In the genomic region with DNA sequence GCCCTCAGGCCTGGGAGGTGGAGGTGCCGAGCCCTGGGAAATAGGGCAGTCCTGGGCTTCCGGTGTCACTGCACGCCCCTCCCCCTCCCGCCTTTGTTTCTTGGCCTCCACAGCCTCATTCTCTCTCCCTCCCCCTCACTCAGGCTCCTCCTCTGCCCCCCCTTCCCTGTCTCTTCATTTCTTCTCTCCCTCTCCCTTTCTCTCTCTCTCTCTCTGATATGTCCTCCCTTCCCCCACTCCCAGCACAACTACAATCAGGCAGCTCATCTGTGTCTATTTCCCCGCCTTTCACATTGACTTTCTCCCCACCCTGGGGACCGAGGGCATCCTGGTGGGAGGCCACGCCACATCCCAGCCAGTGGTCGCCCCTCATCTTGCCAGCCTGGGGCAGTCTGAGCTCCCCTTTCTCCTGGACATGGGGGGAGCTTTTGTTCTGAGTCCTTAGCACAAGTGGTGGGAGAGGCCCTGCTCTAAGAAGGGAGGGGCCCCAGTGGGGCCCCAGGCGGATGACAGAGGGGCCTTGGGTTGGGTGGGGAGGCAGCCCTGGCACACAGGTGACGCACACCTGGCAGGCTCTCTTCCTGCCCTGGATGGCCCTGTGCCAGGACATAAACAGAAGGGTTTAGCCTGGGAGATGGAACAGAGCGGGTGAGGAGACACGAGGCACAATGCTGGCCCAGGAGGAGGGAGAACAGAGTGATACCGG, we compare ENCODE assay signal across 8 cellular contexts. TPM values are rescaled to one million over a fixed set of nuclear protein-coding genes. Genes with fewer than 3 reads are reported as not detected.
DNase-seq lines count a peak whose midpoint lies in the region; ATAC-seq and TF ChIP-seq lines count a peak whose summit lies in the region.

No MANE protein-coding gene starts in this region.

- H3K4me1 ChIP-seq in colonic mucosa (peaks cover 40% of the 10 kb centered on the region), mucosa of rectum (ENCODE audit: control insufficient read depth in 2 of 2, insufficient read depth in 2 of 2, low read length in 2 of 2) (peaks cover 42 to 49% of the 10 kb centered on the region in 2 donors), upper lobe of right lung (peaks cover 85% of the 10 kb centered on the region)

- no peaks in the 10 kb centered on the region for H3K9me3 ChIP-seq in colonic mucosa
- no peaks in the 10 kb centered on the region for H3K9me3 ChIP-seq in mucosa of rectum (ENCODE audit: control insufficient read depth in 2 of 2, low read length in 2 of 2)
- H3K9me3 ChIP-seq in upper lobe of right lung, result no peaks in the 10 kb centered on the region
- no peaks in the 10 kb centered on the region for H3K9me3 ChIP-seq in MG63

- ATAC-seq in upper lobe of right lung, result peak; percentile 51
- no peak for ATAC-seq in HG02571 (IDR thresholded peaks at IDR 0.05; ENCODE audit: unreplicated experiment)

- H3K9ac ChIP-seq in colonic mucosa (ENCODE audit: low read depth in 2 of 2, low read length in 2 of 2) (peak overlapping the region; percentile 64 to 81), mucosa of rectum (ENCODE audit: low read depth in 1 of 2, low read length in 2 of 2) (peak overlapping the region; percentile 67 to 70)

- no peaks in the 10 kb centered on the region for H3K9me3 Mint-ChIP-seq in T-helper 2 cell treated with Interferon-gamma antibody and Interleukin-4, amounts not matched to agents 5 μg/mL and 100 μg/mL, for 36 hours

- H3K27me3 ChIP-seq in colonic mucosa (no peaks in the 10 kb centered on the region), mucosa of rectum (ENCODE audit: control insufficient read depth in 2 of 2, insufficient read depth in 2 of 2, low read length in 2 of 2) (no peaks in the 10 kb centered on the region), upper lobe of right lung (no peaks in the 10 kb centered on the region), MG63 (no peaks in the 10 kb centered on the region)

- no peak overlapping the region for H3K4me3 Mint-ChIP-seq in T-helper 2 cell treated with Interferon-gamma antibody and Interleukin-4, amounts not matched to agents 5 μg/mL and 100 μg/mL, for 36 hours

- TF ChIP-seq CTCF in colonic mucosa (IDR thresholded peaks at IDR 0.05) (no peak), upper lobe of right lung (IDR thresholded peaks at IDR 0.05) (no peak)

- no peaks in the 10 kb centered on the region for H3K27me3 Mint-ChIP-seq in T-helper 2 cell treated with Interferon-gamma antibody and Interleukin-4, amounts not matched to agents 5 μg/mL and 100 μg/mL, for 36 hours (ENCODE audit: low read depth)

- peak; percentile 65 for DNase-seq in NCI-H128 (lab: John Stamatoyannopoulos, UW; ENCODE audit: unreplicated experiment)
- DNase-seq in T-helper 2 cell treated with Interferon-gamma antibody and Interleukin-4, amounts not matched to agents 5 μg/mL and 100 μg/mL, for 36 hours (ENCODE audit: low spot score), result no peak
- peak; percentile 91 for DNase-seq in colonic mucosa
- DNase-seq in upper lobe of right lung, result peak; percentile 87
- DNase-seq in GM19240 (ENCODE audit: insufficient read length, low spot score), result no peak
- no peak for DNase-seq in MG63

- intact Hi-C loops in colonic mucosa (cut with DNase I) (no loop called here), upper lobe of right lung (cut with DNase I) (no loop called here)

- peak overlapping the region; percentile 64 for H3K27ac Mint-ChIP-seq in T-helper 2 cell treated with Interferon-gamma antibody and Interleukin-4, amounts not matched to agents 5 μg/mL and 100 μg/mL, for 36 hours

- H3K36me3 Mint-ChIP-seq in T-helper 2 cell treated with Interferon-gamma antibody and Interleukin-4, amounts not matched to agents 5 μg/mL and 100 μg/mL, for 36 hours (ENCODE audit: low read depth), result peaks cover 2% of the 10 kb centered on the region

- peak overlapping the region; percentile 77 for H3K27ac ChIP-seq in colonic mucosa
- H3K27ac ChIP-seq in mucosa of rectum (ENCODE audit: low read depth in 2 of 2, low read length in 2 of 2), result peak overlapping the region; percentile 85 to 92
- H3K27ac ChIP-seq in upper lobe of right lung, result peak overlapping the region; percentile 87

- no peaks in the 10 kb centered on the region for H3K36me3 ChIP-seq in colonic mucosa
- H3K36me3 ChIP-seq in mucosa of rectum (ENCODE audit: control insufficient read depth in 2 of 2, insufficient read depth in 2 of 2, low read length in 2 of 2), result peaks cover under 1 to 4% of the 10 kb centered on the region in 2 donors
- H3K36me3 ChIP-seq in upper lobe of right lung, result no peaks in the 10 kb centered on the region
- no peaks in the 10 kb centered on the region for H3K36me3 ChIP-seq in MG63

- H3K4me1 Mint-ChIP-seq in T-helper 2 cell treated with Interferon-gamma antibody and Interleukin-4, amounts not matched to agents 5 μg/mL and 100 μg/mL, for 36 hours (ENCODE audit: low read depth), result peaks cover 26% of the 10 kb centered on the region

- no peak overlapping the region for H3K4me3 ChIP-seq in colonic mucosa
- peak overlapping the region; percentile 24 to 26 for H3K4me3 ChIP-seq in mucosa of rectum (ENCODE audit: low read length in 2 of 2)
- H3K4me3 ChIP-seq in upper lobe of right lung, result no peak overlapping the region
- H3K4me3 ChIP-seq in MG63, result no peak overlapping the region

RNA-seq across cellular contexts. Expression of a gene that starts 40.1 kb away (rescaled TPM):
- 100 to 1,000 TPM; 201 to 286 TPM for total RNA-seq in colonic mucosa
- 43.1 TPM for total RNA-seq in upper lobe of right lung
- total RNA-seq in MG63 (2014; rRNA removed; shearing (Covaris generic); ENCODE audit: low replicate concordance), result 45.7 and 57.2 TPM in 2 replicates

Comparison
In these comparisons a context has a peak if more than half of its experiments do, and no peak if none do; other contexts are left out.
1. DNase-seq: peak in NCI-H128 (single experiment), colonic mucosa (single experiment) and upper lobe of right lung (single experiment); none in T-helper 2 cell treated with Interferon-gamma antibody and Interleukin-4, amounts not matched to agents 5 μg/mL and 100 μg/mL, for 36 hours (single experiment), GM19240 (single experiment) and MG63 (single experiment).
2. H3K4me3 ChIP-seq: peak in mucosa of rectum (2 of 2); none in colonic mucosa (single experiment), upper lobe of right lung (single experiment) and MG63 (single experiment).
3. Peak in every context shown above with its lines, with median percentiles within 50 percentile points of each other: H3K27ac ChIP-seq.